ENCODE assay signal across 18 cellular contexts in genomic region chr19:43589277-43589676, GRCh38. TPM values are rescaled to one million over a fixed set of nuclear protein-coding genes. Genes with fewer than 3 reads are reported as not detected.
"Had no signal": no experiment of that assay in that cellular context is flagged by ENCODE, and none has a peak within 500 bp of the region (broad histone marks: within the 10 kb centered on the region; RNA-seq: fewer than 3 reads in every experiment).

No MANE protein-coding gene starts in this region.

- H3K4me3 ChIP-seq: coronary artery, hepatocyte, stomach, uterus had no signal

- H3K27me3 ChIP-seq: hepatocyte, stomach, uterus had no signal

- H3K4me1 Mint-ChIP-seq: WTC11 had no signal

- H3K9me3 ChIP-seq: stomach, uterus had no signal

- ATAC-seq: right cardiac atrium, SK-N-SH treated with all-trans-retinoic acid at 6 μM for 48 hours, T-helper 17 cell, WTC11 had no signal

- H3K36me3 ChIP-seq: uterus had no signal

- H3K27me3 Mint-ChIP-seq: activated CD4-positive, alpha-beta T cell treated with anti-CD3 and anti-CD28 coated beads, Interleukin-2, amount 10 ng/mL, durations not matched to agents 24 days and 14 days; T-helper 17 cell had no signal

- H3K27ac Mint-ChIP-seq: activated CD4-positive, alpha-beta T cell treated with anti-CD3 and anti-CD28 coated beads, Interleukin-2, amount 10 ng/mL, durations not matched to agents 24 days and 14 days; WTC11 had no signal

- DNase-seq: activated CD4-positive, alpha-beta T cell treated with anti-CD3 and anti-CD28 coated beads, Interleukin-2, amount 10 ng/mL, durations not matched to agents 24 days and 14 days; activated gamma-delta T cell treated with Interleukin-2 at 50 U/mL for 16 hours; activated T-cell treated with anti-CD3 and anti-CD28 coated beads, Interleukin-2, amount 50 U/mL, for 1 hour; caudate nucleus; effector CD4-positive, alpha-beta T cell; nucleus accumbens; right cardiac atrium; small intestine; stimulated activated CD4-positive, alpha-beta T cell treated with anti-CD3 and anti-CD28 coated beads, Interleukin-1b, Interleukin-23, amount 100 ng/mL, for 48 hours; stomach; T-helper 17 cell; uterus had no signal

- H3K9me3 Mint-ChIP-seq: activated CD4-positive, alpha-beta T cell treated with anti-CD3 and anti-CD28 coated beads, Interleukin-2, amount 10 ng/mL, durations not matched to agents 24 days and 14 days; WTC11 had no signal

- H3K4me3 Mint-ChIP-seq: activated CD4-positive, alpha-beta T cell treated with anti-CD3 and anti-CD28 coated beads, Interleukin-2, amount 10 ng/mL, durations not matched to agents 24 days and 14 days; T-helper 17 cell; WTC11 had no signal

- H3K27ac ChIP-seq: coronary artery, epithelial cell of prostate, hepatocyte, stomach, uterus had no signal

RNA-seq across cellular contexts. Expression of gene SRRM5, which starts 22.6 kb away (rescaled TPM):
- total RNA-seq: myocyte, stomach had no signal
